ENCODE assay signal across 19 cellular contexts in genomic region chr13:105471683-105472082, GRCh38. TPM values are rescaled to one million over a fixed set of nuclear protein-coding genes. Genes with fewer than 3 reads are reported as not detected.
A peak's percentile ranks its signal among the peaks of the same experiment; 100 is the strongest.
DNase-seq lines count a peak whose midpoint lies in the region; ATAC-seq, FAIRE-seq and TF ChIP-seq lines count a peak whose summit lies in the region.
"Had no signal": no experiment of that assay in that cellular context is flagged by ENCODE, and none has a peak within 500 bp of the region (broad histone marks: within the 10 kb centered on the region; RNA-seq: fewer than 3 reads in every experiment).

No MANE protein-coding gene starts in this region.

- H3K36me3 Mint-ChIP-seq in astrocyte (ENCODE audit: low read depth, unreplicated experiment), result no peaks in the 10 kb centered on the region
- no peaks in the 10 kb centered on the region for H3K36me3 Mint-ChIP-seq in activated CD8-positive, alpha-beta memory T cell treated with anti-CD3 and anti-CD28 coated beads, Interleukin-2, amount 10 ng/mL, durations not matched to agents 7 days and 5 days
- no peaks in the 10 kb centered on the region for H3K36me3 Mint-ChIP-seq in osteocyte (ENCODE audit: unreplicated experiment)

- CTCF ChIA-PET in activated CD8-positive, alpha-beta memory T cell treated with anti-CD3 and anti-CD28 coated beads, Interleukin-2, amount 10 ng/mL, durations not matched to agents 7 days and 5 days (lab: Charles Lee), result no interaction called here

- no peak overlapping the region for H2AFZ ChIP-seq in astrocyte (ENCODE audit: low read depth, low read length)

- H3K9me3 Mint-ChIP-seq in astrocyte (ENCODE audit: unreplicated experiment) (no peaks in the 10 kb centered on the region), osteocyte (ENCODE audit: unreplicated experiment) (no peaks in the 10 kb centered on the region)
- no peaks in the 10 kb centered on the region for H3K9me3 Mint-ChIP-seq in activated CD8-positive, alpha-beta memory T cell treated with anti-CD3 and anti-CD28 coated beads, Interleukin-2, amount 10 ng/mL, durations not matched to agents 7 days and 5 days (ENCODE audit: low read depth)

- H3K4me2 ChIP-seq in astrocyte (ENCODE audit: low read length), result no peak overlapping the region

- peak; percentile 75 for ATAC-seq in omental fat pad (ENCODE audit: low FRiP score)
- ATAC-seq in activated CD8-positive, alpha-beta memory T cell treated with anti-CD3 and anti-CD28 coated beads, Interleukin-2, amount 10 ng/mL, durations not matched to agents 7 days and 5 days, result no peak
- ATAC-seq: Panc1 had no signal

- no peaks in the 10 kb centered on the region for H3K9me3 ChIP-seq in astrocyte (ENCODE audit: insufficient read depth, low read depth, low read length)
- H3K9me3 ChIP-seq: Caco-2 had no signal

- H3K27ac Mint-ChIP-seq in astrocyte (ENCODE audit: unreplicated experiment) (no peak overlapping the region), osteocyte (ENCODE audit: unreplicated experiment) (no peak overlapping the region)
- no peak overlapping the region for H3K27ac Mint-ChIP-seq in activated CD8-positive, alpha-beta memory T cell treated with anti-CD3 and anti-CD28 coated beads, Interleukin-2, amount 10 ng/mL, durations not matched to agents 7 days and 5 days

- no peaks in the 10 kb centered on the region for H4K20me1 ChIP-seq in astrocyte (ENCODE audit: insufficient read depth, low read length)

- no peaks in the 10 kb centered on the region for H3K4me1 ChIP-seq in astrocyte (ENCODE audit: insufficient read depth, low read length)
- H3K4me1 ChIP-seq: Caco-2 had no signal

- H3K4me1 Mint-ChIP-seq in astrocyte (ENCODE audit: low read depth, unreplicated experiment) (peaks cover 11% of the 10 kb centered on the region), osteocyte (ENCODE audit: unreplicated experiment) (no peaks in the 10 kb centered on the region)
- no peaks in the 10 kb centered on the region for H3K4me1 Mint-ChIP-seq in activated CD8-positive, alpha-beta memory T cell treated with anti-CD3 and anti-CD28 coated beads, Interleukin-2, amount 10 ng/mL, durations not matched to agents 7 days and 5 days

- FAIRE-seq in astrocyte (lab: Jason Lieb, UNC), result no peak
- FAIRE-seq: A204.1 had no signal

- peak; percentile 9 for DNase-seq in AG20443 (ENCODE audit: low spot score)
- DNase-seq in astrocyte (ENCODE audit: low read depth), result peak; percentile 32
- DNase-seq in fibroblast of peridontal ligament (ENCODE audit: extremely low read depth), result peak; percentile 75
- DNase-seq in omental fat pad (ENCODE audit: low spot score), result no peak
- no peak for DNase-seq in cerebellum (ENCODE audit: low spot score)
- no peak for DNase-seq in activated CD8-positive, alpha-beta memory T cell treated with anti-CD3 and anti-CD28 coated beads, Interleukin-2, amount 10 ng/mL, durations not matched to agents 7 days and 5 days
- no peak for DNase-seq in osteocyte (ENCODE audit: extremely low spot score, unreplicated experiment)
- DNase-seq in stimulated activated CD4-positive, alpha-beta T cell treated with anti-CD3 and anti-CD28 coated beads, Interleukin-4, amount 100 ng/mL, for 24 hours, result no peak
- DNase-seq: Caco-2, DMS153, KG1, NCI-H1048, NCI-H1436 treated with DMSO at 0.1 percent for 48 hours, NCI-H2029 treated with DMSO at 0.1 percent for 48 hours, NCI-H510A treated with DMSO at 0.1 percent for 48 hours, Right ventricle myocardium superior had no signal

- no peaks in the 10 kb centered on the region for H3K79me2 ChIP-seq in astrocyte (ENCODE audit: insufficient read depth, low read length)

- H3K27ac ChIP-seq in astrocyte (ENCODE audit: low read depth, low read length), result no peak overlapping the region

- H3K27me3 ChIP-seq in astrocyte (ENCODE audit: insufficient read depth, low read length), result no peaks in the 10 kb centered on the region

- no peak overlapping the region for H3K9ac ChIP-seq in astrocyte (ENCODE audit: low read length)

- TF ChIP-seq CTCF in astrocyte (IDR thresholded peaks at IDR 0.05; ENCODE audit: insufficient read depth, low read depth, low read length) (no peak), omental fat pad (IDR thresholded peaks at IDR 0.05) (no peak), osteocyte (IDR thresholded peaks at IDR 0.05) (no peak)

- no peak overlapping the region for H3K4me3 Mint-ChIP-seq in astrocyte (ENCODE audit: unreplicated experiment)
- H3K4me3 Mint-ChIP-seq in activated CD8-positive, alpha-beta memory T cell treated with anti-CD3 and anti-CD28 coated beads, Interleukin-2, amount 10 ng/mL, durations not matched to agents 7 days and 5 days, result no peak overlapping the region
- H3K4me3 Mint-ChIP-seq in osteocyte (ENCODE audit: unreplicated experiment), result no peak overlapping the region

- no peak overlapping the region for H3K4me3 ChIP-seq in astrocyte (ENCODE audit: insufficient read depth, low read depth, low read length)

- H3K36me3 ChIP-seq in astrocyte (ENCODE audit: insufficient read depth, low read length), result no peaks in the 10 kb centered on the region

- H3K27me3 Mint-ChIP-seq in astrocyte (ENCODE audit: low read depth, unreplicated experiment) (no peaks in the 10 kb centered on the region), osteocyte (ENCODE audit: unreplicated experiment) (no peaks in the 10 kb centered on the region)
- H3K27me3 Mint-ChIP-seq in activated CD8-positive, alpha-beta memory T cell treated with anti-CD3 and anti-CD28 coated beads, Interleukin-2, amount 10 ng/mL, durations not matched to agents 7 days and 5 days, result no peaks in the 10 kb centered on the region

RNA-seq across cellular contexts. Expression of gene DAOA, which starts 5.8 kb away (rescaled TPM):
- not detected in 2 replicates for total RNA-seq in astrocyte
- total RNA-seq in omental fat pad, result not detected
- total RNA-seq in cerebellum, result not detected
- not detected for total RNA-seq in activated CD8-positive, alpha-beta memory T cell treated with anti-CD3 and anti-CD28 coated beads, Interleukin-2, amount 10 ng/mL, durations not matched to agents 7 days and 5 days
- not detected in 2 replicates for total RNA-seq in osteocyte
- total RNA-seq: Caco-2, M059J, Right ventricle myocardium superior had no signal

Comparison
In these comparisons a context has a peak if more than half of its experiments do, and no peak if none do; other contexts are left out.
1. DNase-seq: peak in AG20443 (single experiment), astrocyte (single experiment) and fibroblast of peridontal ligament (single experiment); none in omental fat pad (single experiment), cerebellum (single experiment), activated CD8-positive, alpha-beta memory T cell treated with anti-CD3 and anti-CD28 coated beads, Interleukin-2, amount 10 ng/mL, durations not matched to agents 7 days and 5 days (single experiment), osteocyte (single experiment) and stimulated activated CD4-positive, alpha-beta T cell treated with anti-CD3 and anti-CD28 coated beads, Interleukin-4, amount 100 ng/mL, for 24 hours (single experiment).